8 cellular contexts compared by ENCODE assay signal in genomic region chr1:93878889-93879586, GRCh38. TPM values are rescaled to one million over a fixed set of nuclear protein-coding genes. Genes with fewer than 3 reads are reported as not detected.
DNase-seq lines count a peak whose midpoint lies in the region; ATAC-seq and TF ChIP-seq lines count a peak whose summit lies in the region.

A gene with protein sequence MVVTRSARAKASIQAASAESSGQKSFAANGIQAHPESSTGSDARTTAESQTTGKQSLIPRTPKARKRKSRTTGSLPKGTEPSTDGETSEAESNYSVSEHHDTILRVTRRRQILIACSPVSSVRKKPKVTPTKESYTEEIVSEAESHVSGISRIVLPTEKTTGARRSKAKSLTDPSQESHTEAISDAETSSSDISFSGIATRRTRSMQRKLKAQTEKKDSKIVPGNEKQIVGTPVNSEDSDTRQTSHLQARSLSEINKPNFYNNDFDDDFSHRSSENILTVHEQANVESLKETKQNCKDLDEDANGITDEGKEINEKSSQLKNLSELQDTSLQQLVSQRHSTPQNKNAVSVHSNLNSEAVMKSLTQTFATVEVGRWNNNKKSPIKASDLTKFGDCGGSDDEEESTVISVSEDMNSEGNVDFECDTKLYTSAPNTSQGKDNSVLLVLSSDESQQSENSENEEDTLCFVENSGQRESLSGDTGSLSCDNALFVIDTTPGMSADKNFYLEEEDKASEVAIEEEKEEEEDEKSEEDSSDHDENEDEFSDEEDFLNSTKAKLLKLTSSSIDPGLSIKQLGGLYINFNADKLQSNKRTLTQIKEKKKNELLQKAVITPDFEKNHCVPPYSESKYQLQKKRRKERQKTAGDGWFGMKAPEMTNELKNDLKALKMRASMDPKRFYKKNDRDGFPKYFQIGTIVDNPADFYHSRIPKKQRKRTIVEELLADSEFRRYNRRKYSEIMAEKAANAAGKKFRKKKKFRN (minus strand): TSS chr1:93879206. CDS start chr1:93879148, 58 bp downstream.

- no peaks in the 10 kb centered on the region for H3K27me3 ChIP-seq in liver (ENCODE audit: control insufficient read depth in 4 of 4, insufficient read depth in 4 of 4, low read length in 3 of 4)

- DNase-seq in NCI-H82 (lab: John Stamatoyannopoulos, UW) (peak; percentile 96), dermis microvascular lymphatic vessel endothelial cell (ENCODE audit: low read depth in 2 of 2) (peak; percentile 86 to 91)
- DNase-seq in activated CD4-positive, alpha-beta T cell treated with anti-CD3 and anti-CD28 coated beads, Interleukin-2, amount 50 U/mL, for 48 hours: peak; percentile 90 to 93
- peak; percentile 90 for DNase-seq in stimulated activated CD4-positive, alpha-beta T cell treated with anti-CD3 and anti-CD28 coated beads, Interleukin-4, amount 100 ng/mL, for 24 hours

- TF ChIP-seq CTCF in C4-2B (conservative IDR thresholded peaks at IDR 0.05) (no peak), liver (IDR thresholded peaks at IDR 0.05; ENCODE audit: low read depth, low read length, missing input control) (no peak)

- H3K4me1 ChIP-seq in liver (ENCODE audit: control insufficient read depth in 4 of 4, insufficient read depth in 4 of 4, low read length in 3 of 4): peaks cover 3 to 29% (median 23%) of the 10 kb centered on the region in 4 donors

- ATAC-seq in GM19372 (IDR thresholded peaks at IDR 0.05; ENCODE audit: low read depth, unreplicated experiment) (peak; percentile 96), HG03558 (IDR thresholded peaks at IDR 0.05; ENCODE audit: extremely low read depth, unreplicated experiment) (peak; percentile 93)

- peaks cover 10 to 24% (median 21%) of the 10 kb centered on the region in 4 donors for H3K36me3 ChIP-seq in liver (ENCODE audit: control insufficient read depth in 4 of 4, insufficient read depth in 3 of 4, low read depth in 1 of 4, low read length in 3 of 4)

- peak within 1 kb of the TSS; percentile 82 to 99 (median 99) for H3K4me3 ChIP-seq in liver (ENCODE audit: low read depth in 1 of 3, low read length in 3 of 3)

- TF ChIP-seq RAD21 in liver (IDR thresholded peaks at IDR 0.05): peak; percentile 53 to 70

- H3K9ac ChIP-seq in liver (ENCODE audit: low read depth in 1 of 2, low read length in 2 of 2): peak within 1 kb of the TSS; percentile 86 to 97

- H3K9me3 ChIP-seq in liver (ENCODE audit: control insufficient read depth in 4 of 4, low read length in 3 of 4): no peaks in the 10 kb centered on the region

- H3K27ac ChIP-seq in C4-2B (peak within 1 kb of the TSS; percentile 85), liver (ENCODE audit: low read depth in 1 of 2, low read length in 2 of 2) (peak within 1 kb of the TSS; percentile 94 to 96)

- under 1% methylated on average over 50 of the region's 50 CpGs for WGBS in liver

TF ChIP-seq in liver, 16 proteins besides CTCF, POLR2A, EP300 and RAD21:
- TF ChIP-seq FOXA1 (IDR thresholded peaks at IDR 0.05): peak; percentile 30
- TF ChIP-seq NR2F2 (IDR thresholded peaks at IDR 0.05): no peak
- TF ChIP-seq EGR1 (IDR thresholded peaks at IDR 0.05; ENCODE audit: low read depth in 2 of 2): no peak
- peak; percentile 74 for TF ChIP-seq SP1 (IDR thresholded peaks at IDR 0.05)
- peak; percentile 84 to 97 for TF ChIP-seq GABPA (IDR thresholded peaks at IDR 0.05 in 1 of 2, conservative IDR thresholded peaks at IDR 0.05 in 1 of 2)
- TF ChIP-seq RXRA (IDR thresholded peaks at IDR 0.05): peak; percentile 89 to 97
- TF ChIP-seq ATF3 (IDR thresholded peaks at IDR 0.05): no peak
- peak; percentile 95 for TF ChIP-seq TAF1 (conservative IDR thresholded peaks at IDR 0.05)
- TF ChIP-seq HNF4G (IDR thresholded peaks at IDR 0.05): no peak
- TF ChIP-seq MAX (IDR thresholded peaks at IDR 0.05): peak; percentile 73
- peak; percentile 99 for TF ChIP-seq ZBTB33 (IDR thresholded peaks at IDR 0.05)
- peak; percentile 97 for TF ChIP-seq YY1 (IDR thresholded peaks at IDR 0.05)
- TF ChIP-seq FOXA2 (IDR thresholded peaks at IDR 0.05): no peak
- peak; percentile 23 to 24 for TF ChIP-seq HNF4A (conservative IDR thresholded peaks at IDR 0.05)
- TF ChIP-seq JUND (IDR thresholded peaks at IDR 0.05): no peak
- TF ChIP-seq, protein P1, sequence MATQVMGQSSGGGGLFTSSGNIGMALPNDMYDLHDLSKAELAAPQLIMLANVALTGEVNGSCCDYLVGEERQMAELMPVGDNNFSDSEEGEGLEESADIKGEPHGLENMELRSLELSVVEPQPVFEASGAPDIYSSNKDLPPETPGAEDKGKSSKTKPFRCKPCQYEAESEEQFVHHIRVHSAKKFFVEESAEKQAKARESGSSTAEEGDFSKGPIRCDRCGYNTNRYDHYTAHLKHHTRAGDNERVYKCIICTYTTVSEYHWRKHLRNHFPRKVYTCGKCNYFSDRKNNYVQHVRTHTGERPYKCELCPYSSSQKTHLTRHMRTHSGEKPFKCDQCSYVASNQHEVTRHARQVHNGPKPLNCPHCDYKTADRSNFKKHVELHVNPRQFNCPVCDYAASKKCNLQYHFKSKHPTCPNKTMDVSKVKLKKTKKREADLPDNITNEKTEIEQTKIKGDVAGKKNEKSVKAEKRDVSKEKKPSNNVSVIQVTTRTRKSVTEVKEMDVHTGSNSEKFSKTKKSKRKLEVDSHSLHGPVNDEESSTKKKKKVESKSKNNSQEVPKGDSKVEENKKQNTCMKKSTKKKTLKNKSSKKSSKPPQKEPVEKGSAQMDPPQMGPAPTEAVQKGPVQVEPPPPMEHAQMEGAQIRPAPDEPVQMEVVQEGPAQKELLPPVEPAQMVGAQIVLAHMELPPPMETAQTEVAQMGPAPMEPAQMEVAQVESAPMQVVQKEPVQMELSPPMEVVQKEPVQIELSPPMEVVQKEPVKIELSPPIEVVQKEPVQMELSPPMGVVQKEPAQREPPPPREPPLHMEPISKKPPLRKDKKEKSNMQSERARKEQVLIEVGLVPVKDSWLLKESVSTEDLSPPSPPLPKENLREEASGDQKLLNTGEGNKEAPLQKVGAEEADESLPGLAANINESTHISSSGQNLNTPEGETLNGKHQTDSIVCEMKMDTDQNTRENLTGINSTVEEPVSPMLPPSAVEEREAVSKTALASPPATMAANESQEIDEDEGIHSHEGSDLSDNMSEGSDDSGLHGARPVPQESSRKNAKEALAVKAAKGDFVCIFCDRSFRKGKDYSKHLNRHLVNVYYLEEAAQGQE (IDR thresholded peaks at IDR 0.05): peak; percentile 93

RNA-seq across cellular contexts. Expression of the gene that starts here (rescaled TPM):
- total RNA-seq in dermis microvascular lymphatic vessel endothelial cell: 14.1 and 14.7 TPM in 2 replicates
- total RNA-seq in liver: 10 to 100 TPM; 12.8 to 14.0 TPM
- 10 to 100 TPM; 10.9 to 19.7 TPM for polyA plus RNA-seq in liver

Comparison
In these comparisons a context has a peak if more than half of its experiments do, and no peak if none do; other contexts are left out.
1. Peak in every context shown above with its lines: DNase-seq, ATAC-seq, H3K4me3 ChIP-seq and H3K27ac ChIP-seq.